Comparison of ENCODE assay signal across 9 cellular contexts in the genomic region with DNA sequence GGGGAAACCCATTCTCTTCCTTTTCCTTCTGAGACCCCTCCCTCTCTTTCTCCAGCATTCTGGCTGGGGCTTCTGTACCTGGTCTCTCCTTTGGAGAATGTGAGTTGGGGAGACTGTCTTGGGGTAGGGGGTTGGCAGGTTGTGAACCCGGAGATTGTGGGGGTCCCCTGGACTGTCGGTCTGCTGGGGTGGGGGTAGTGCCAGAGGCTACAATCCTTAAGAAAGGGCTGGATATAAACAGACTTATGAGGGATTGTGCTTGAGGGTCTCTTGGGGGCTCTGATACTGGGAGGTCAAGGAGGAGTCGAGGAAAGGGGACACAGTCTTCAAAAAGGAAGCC. TPM values are rescaled to one million over a fixed set of nuclear protein-coding genes. Genes with fewer than 3 reads are reported as not detected.
DNase-seq lines count a peak whose midpoint lies in the region; ATAC-seq and TF ChIP-seq lines count a peak whose summit lies in the region.
"Had no signal": no experiment of that assay in that cellular context is flagged by ENCODE, and none has a peak within 500 bp of the region (broad histone marks: within the 10 kb centered on the region; RNA-seq: fewer than 3 reads in every experiment).

No MANE protein-coding gene starts in this region.

- no peak for TF ChIP-seq CTCF in suprapubic skin (IDR thresholded peaks at IDR 0.05)

- peak overlapping the region; percentile 77 for H3K4me3 Mint-ChIP-seq in activated CD4-positive, alpha-beta T cell treated with anti-CD3 and anti-CD28 coated beads, Interleukin-2, amount 10 ng/mL, durations not matched to agents 7 days and 5 days
- H3K4me3 Mint-ChIP-seq in activated T-helper 2 cell treated with anti-CD3 and anti-CD28 coated beads, Interferon-gamma antibody, Interleukin-2, Interleukin-4, amounts not matched to agents 10 μg/mL and 5 μg/mL and 100 μg/mL, durations not matched to agents 14 hours and 24 hours and 36 hours (ENCODE audit: low read depth) = peak overlapping the region; percentile 84

- no peak overlapping the region for H3K27ac ChIP-seq in iPS-18a (ENCODE audit: low read length)
- H3K27ac ChIP-seq in suprapubic skin = no peak overlapping the region
- H3K27ac ChIP-seq: C4-2B had no signal

- no peak for TF ChIP-seq EP300 in suprapubic skin (IDR thresholded peaks at IDR 0.05)

- H3K4me1 Mint-ChIP-seq in activated CD4-positive, alpha-beta T cell treated with anti-CD3 and anti-CD28 coated beads, Interleukin-2, amount 10 ng/mL, durations not matched to agents 7 days and 5 days = peaks cover 43% of the 10 kb centered on the region
- H3K4me1 Mint-ChIP-seq in activated T-helper 2 cell treated with anti-CD3 and anti-CD28 coated beads, Interferon-gamma antibody, Interleukin-2, Interleukin-4, amounts not matched to agents 10 μg/mL and 5 μg/mL and 100 μg/mL, durations not matched to agents 14 hours and 24 hours and 36 hours (ENCODE audit: low read depth) = peaks cover 22% of the 10 kb centered on the region

- H3K27me3 ChIP-seq in iPS-18a (ENCODE audit: control insufficient read depth, insufficient read depth, low read length) = peaks cover 11% of the 10 kb centered on the region
- no peaks in the 10 kb centered on the region for H3K27me3 ChIP-seq in suprapubic skin

- H3K4me1 ChIP-seq in iPS-18a (ENCODE audit: control insufficient read depth, low read depth, low read length) (peaks cover 8% of the 10 kb centered on the region), suprapubic skin (peaks cover 38% of the 10 kb centered on the region)

- H3K9ac ChIP-seq in iPS-18a (ENCODE audit: low read length) = no peak overlapping the region

- H3K9me3 ChIP-seq in iPS-18a (ENCODE audit: control insufficient read depth, low read depth, low read length) = no peaks in the 10 kb centered on the region
- H3K9me3 ChIP-seq in suprapubic skin = no peaks in the 10 kb centered on the region

- no peaks in the 10 kb centered on the region for H3K9me3 Mint-ChIP-seq in activated CD4-positive, alpha-beta T cell treated with anti-CD3 and anti-CD28 coated beads, Interleukin-2, amount 10 ng/mL, durations not matched to agents 7 days and 5 days
- no peaks in the 10 kb centered on the region for H3K9me3 Mint-ChIP-seq in activated T-helper 2 cell treated with anti-CD3 and anti-CD28 coated beads, Interferon-gamma antibody, Interleukin-2, Interleukin-4, amounts not matched to agents 10 μg/mL and 5 μg/mL and 100 μg/mL, durations not matched to agents 14 hours and 24 hours and 36 hours

- no peak for TF ChIP-seq POLR2A in suprapubic skin (IDR thresholded peaks at IDR 0.05)

- no peaks in the 10 kb centered on the region for H3K36me3 ChIP-seq in iPS-18a (ENCODE audit: control insufficient read depth, low read depth, low read length)
- peaks cover 3% of the 10 kb centered on the region for H3K36me3 ChIP-seq in suprapubic skin

- POLR2A ChIA-PET in activated CD4-positive, alpha-beta T cell treated with anti-CD3 and anti-CD28 coated beads, Interleukin-2, amount 10 ng/mL, durations not matched to agents 7 days and 5 days (lab: Charles Lee) = interaction anchor here (2.3 kb wide), 1 partner anchor 46 kb away, joined by 9 read pairs; no protein-coding TSS in a partner anchor

- H3K4me3 ChIP-seq in iPS-18a (ENCODE audit: low read length) (peak overlapping the region; percentile 66), suprapubic skin (peak overlapping the region; percentile 61)

- H3K27me3 Mint-ChIP-seq in activated CD4-positive, alpha-beta T cell treated with anti-CD3 and anti-CD28 coated beads, Interleukin-2, amount 10 ng/mL, durations not matched to agents 7 days and 5 days = peaks cover 2% of the 10 kb centered on the region
- H3K27me3 Mint-ChIP-seq in activated T-helper 2 cell treated with anti-CD3 and anti-CD28 coated beads, Interferon-gamma antibody, Interleukin-2, Interleukin-4, amounts not matched to agents 10 μg/mL and 5 μg/mL and 100 μg/mL, durations not matched to agents 14 hours and 24 hours and 36 hours (ENCODE audit: low read depth) = no peaks in the 10 kb centered on the region

- no peak for DNase-seq in activated CD4-positive, alpha-beta T cell treated with anti-CD3 and anti-CD28 coated beads, Interleukin-2, amount 10 ng/mL, durations not matched to agents 7 days and 5 days
- DNase-seq in activated CD4-positive, alpha-beta T cell treated with anti-CD3 and anti-CD28 coated beads for 1 hour = no peak
- no peak for DNase-seq in activated T-helper 2 cell treated with anti-CD3 and anti-CD28 coated beads, Interferon-gamma antibody, Interleukin-2, Interleukin-4, amounts not matched to agents 10 μg/mL and 5 μg/mL and 100 μg/mL, durations not matched to agents 14 hours and 24 hours and 36 hours (ENCODE audit: low spot score)
- no peak for DNase-seq in suprapubic skin (ENCODE audit: low spot score in 2 of 2)

- ATAC-seq in HG03095 (IDR thresholded peaks at IDR 0.05; ENCODE audit: unreplicated experiment) (no peak), HG02885 (IDR thresholded peaks at IDR 0.05; ENCODE audit: poor library complexity, unreplicated experiment) (no peak), GM18502 (IDR thresholded peaks at IDR 0.05; ENCODE audit: poor library complexity, unreplicated experiment) (no peak)

- 26% methylated on average over 3 of the region's 3 CpGs for WGBS in suprapubic skin

- CTCF ChIA-PET in activated CD4-positive, alpha-beta T cell treated with anti-CD3 and anti-CD28 coated beads, Interleukin-2, amount 10 ng/mL, durations not matched to agents 7 days and 5 days (lab: Charles Lee) = interaction anchor here (1.2 to 9.3 kb wide), 5 partner anchors 12 to 337 kb away, joined by 3 to 50 read pairs (median 16); a partner anchor contains a TSS

- H3K27ac Mint-ChIP-seq in activated CD4-positive, alpha-beta T cell treated with anti-CD3 and anti-CD28 coated beads, Interleukin-2, amount 10 ng/mL, durations not matched to agents 7 days and 5 days = peak overlapping the region; percentile 87
- peak overlapping the region; percentile 88 for H3K27ac Mint-ChIP-seq in activated T-helper 2 cell treated with anti-CD3 and anti-CD28 coated beads, Interferon-gamma antibody, Interleukin-2, Interleukin-4, amounts not matched to agents 10 μg/mL and 5 μg/mL and 100 μg/mL, durations not matched to agents 14 hours and 24 hours and 36 hours

- intact Hi-C loops in activated T-helper 2 cell treated with anti-CD3 and anti-CD28 coated beads, Interferon-gamma antibody, Interleukin-2, Interleukin-4, amounts not matched to agents 10 μg/mL and 5 μg/mL and 100 μg/mL, durations not matched to agents 14 hours and 24 hours and 36 hours (cut with micrococcal nuclease) = loop anchor here (2.0 to 10.0 kb wide), 5 partner anchors 81 to 526 kb away; a partner anchor contains a TSS

- H3K36me3 Mint-ChIP-seq in activated CD4-positive, alpha-beta T cell treated with anti-CD3 and anti-CD28 coated beads, Interleukin-2, amount 10 ng/mL, durations not matched to agents 7 days and 5 days (ENCODE audit: low read depth) = no peaks in the 10 kb centered on the region
- H3K36me3 Mint-ChIP-seq in activated T-helper 2 cell treated with anti-CD3 and anti-CD28 coated beads, Interferon-gamma antibody, Interleukin-2, Interleukin-4, amounts not matched to agents 10 μg/mL and 5 μg/mL and 100 μg/mL, durations not matched to agents 14 hours and 24 hours and 36 hours (ENCODE audit: low read depth) = peaks cover 6% of the 10 kb centered on the region

RNA-seq across cellular contexts. Expression of a gene that starts 2.4 kb away (rescaled TPM):
- total RNA-seq in activated CD4-positive, alpha-beta T cell treated with anti-CD3 and anti-CD28 coated beads, Interleukin-2, amount 10 ng/mL, durations not matched to agents 7 days and 5 days = 1 to 10 TPM; 1.7 to 1.9 TPM
- total RNA-seq in activated T-helper 2 cell treated with anti-CD3 and anti-CD28 coated beads, Interferon-gamma antibody, Interleukin-2, Interleukin-4, amounts not matched to agents 10 μg/mL and 5 μg/mL and 100 μg/mL, durations not matched to agents 14 hours and 24 hours and 36 hours = 6.9 and 11.8 TPM in 2 replicates
- total RNA-seq in suprapubic skin = under 1 TPM in 1 of 4 donors, not detected in 3; 0.89 TPM

RNA-seq across cellular contexts. Expression of a gene that starts 46.7 kb away (rescaled TPM):
- 100 to 1,000 TPM; 252 to 256 TPM for total RNA-seq in activated CD4-positive, alpha-beta T cell treated with anti-CD3 and anti-CD28 coated beads, Interleukin-2, amount 10 ng/mL, durations not matched to agents 7 days and 5 days
- total RNA-seq in activated T-helper 2 cell treated with anti-CD3 and anti-CD28 coated beads, Interferon-gamma antibody, Interleukin-2, Interleukin-4, amounts not matched to agents 10 μg/mL and 5 μg/mL and 100 μg/mL, durations not matched to agents 14 hours and 24 hours and 36 hours = 342 and 347 TPM in 2 replicates
- total RNA-seq in suprapubic skin = 100 to 1,000 TPM in 2 of 4 donors, 10 to 100 TPM in 2; 43.3 to 238 (median 103) TPM

RNA-seq across cellular contexts. Expression of a gene that starts 46.7 kb away (rescaled TPM):
- total RNA-seq in activated CD4-positive, alpha-beta T cell treated with anti-CD3 and anti-CD28 coated beads, Interleukin-2, amount 10 ng/mL, durations not matched to agents 7 days and 5 days = 100 to 1,000 TPM; 121 to 127 TPM
- total RNA-seq in activated T-helper 2 cell treated with anti-CD3 and anti-CD28 coated beads, Interferon-gamma antibody, Interleukin-2, Interleukin-4, amounts not matched to agents 10 μg/mL and 5 μg/mL and 100 μg/mL, durations not matched to agents 14 hours and 24 hours and 36 hours = 147 and 148 TPM in 2 replicates
- total RNA-seq in suprapubic skin = 10 to 100 TPM; 21.6 to 38.7 (median 32.7) TPM
